ENCODE assay signal across 31 cellular contexts in genomic region chr10:4719671-4720070, GRCh38.
"Had no signal": no experiment of that assay in that cellular context is flagged by ENCODE, and none has a peak within 500 bp of the region (broad histone marks: within the 10 kb centered on the region; RNA-seq: fewer than 3 reads in every experiment).

No MANE protein-coding gene starts in this region.

- H3K4me3 ChIP-seq: coronary artery, dorsolateral prefrontal cortex, gastrocnemius medialis, heart left ventricle had no signal

- H3K27ac ChIP-seq: brain microvascular endothelial cell, coronary artery, dorsolateral prefrontal cortex, foreskin keratinocyte, heart left ventricle, VCaP had no signal

- H3K4me1 Mint-ChIP-seq: activated CD4-positive, alpha-beta memory T cell treated with anti-CD3 and anti-CD28 coated beads, Interleukin-2, amount 10 ng/mL, durations not matched to agents 7 days and 5 days; activated CD4-positive, alpha-beta T cell treated with anti-CD3 and anti-CD28 coated beads, Interleukin-2, amount 10 ng/mL, durations not matched to agents 7 days and 5 days; activated naive CD4-positive, alpha-beta T cell treated with anti-CD3 and anti-CD28 coated beads, Interleukin-2, amount 10 ng/mL, durations not matched to agents 7 days and 5 days; activated naive CD8-positive, alpha-beta T cell treated with anti-CD3 and anti-CD28 coated beads, Interleukin-2, amount 10 ng/mL, durations not matched to agents 7 days and 5 days; central memory CD8-positive, alpha-beta T cell; endodermal cell had no signal

- DNase-seq: activated CD4-positive, alpha-beta memory T cell treated with anti-CD3 and anti-CD28 coated beads, Interleukin-2, amount 10 ng/mL, durations not matched to agents 7 days and 5 days; activated CD4-positive, alpha-beta T cell treated with anti-CD3 and anti-CD28 coated beads for 1 hour; activated CD4-positive, alpha-beta T cell treated with anti-CD3 and anti-CD28 coated beads for 4 hours; activated CD4-positive, alpha-beta T cell treated with anti-CD3 and anti-CD28 coated beads, Interleukin-2, amount 10 ng/mL, durations not matched to agents 7 days and 5 days; activated CD4-positive, alpha-beta T cell treated with anti-CD3 and anti-CD28 coated beads, Interleukin-2, amount 50 U/mL, for 4 hours; activated CD8-positive, alpha-beta memory T cell treated with anti-CD3 and anti-CD28 coated beads, Interleukin-2, amount 50 U/mL, for 48 hours; activated gamma-delta T cell; activated naive CD4-positive, alpha-beta T cell; activated naive CD4-positive, alpha-beta T cell treated with anti-CD3 and anti-CD28 coated beads, Interleukin-2, amount 10 ng/mL, durations not matched to agents 7 days and 5 days; activated naive CD8-positive, alpha-beta T cell treated with anti-CD3 and anti-CD28 coated beads, Interleukin-2, amount 10 ng/mL, durations not matched to agents 7 days and 5 days; activated T-cell treated with anti-CD3 and anti-CD28 coated beads for 4 hours; activated T-cell treated with anti-CD3 and anti-CD28 coated beads, Interleukin-2, amount 50 U/mL, for 24 hours; activated T-cell treated with anti-CD3 and anti-CD28 coated beads, Interleukin-2, amount 50 U/mL, for 72 hours; amniotic stem cell; anterior cingulate cortex; brain microvascular endothelial cell; dorsolateral prefrontal cortex; effector memory CD4-positive, alpha-beta T cell; endodermal cell; foreskin keratinocyte; gastrocnemius medialis; glutamatergic neuron; heart left ventricle; T-helper 2 cell had no signal

- H3K27me3 ChIP-seq: brain microvascular endothelial cell, foreskin keratinocyte, gastrocnemius medialis, heart left ventricle had no signal

- H3K36me3 Mint-ChIP-seq: activated naive CD4-positive, alpha-beta T cell treated with anti-CD3 and anti-CD28 coated beads, Interleukin-2, amount 10 ng/mL, durations not matched to agents 7 days and 5 days; activated naive CD8-positive, alpha-beta T cell treated with anti-CD3 and anti-CD28 coated beads, Interleukin-2, amount 10 ng/mL, durations not matched to agents 7 days and 5 days; WTC11 had no signal

- H3K4me3 Mint-ChIP-seq: activated CD4-positive, alpha-beta memory T cell treated with anti-CD3 and anti-CD28 coated beads, Interleukin-2, amount 10 ng/mL, durations not matched to agents 7 days and 5 days; activated CD4-positive, alpha-beta T cell treated with anti-CD3 and anti-CD28 coated beads, Interleukin-2, amount 10 ng/mL, durations not matched to agents 7 days and 5 days; activated naive CD4-positive, alpha-beta T cell treated with anti-CD3 and anti-CD28 coated beads, Interleukin-2, amount 10 ng/mL, durations not matched to agents 7 days and 5 days; activated naive CD8-positive, alpha-beta T cell treated with anti-CD3 and anti-CD28 coated beads, Interleukin-2, amount 10 ng/mL, durations not matched to agents 7 days and 5 days; activated T-cell treated with anti-CD3 and anti-CD28 coated beads, Interleukin-2, amount 50 U/mL, for 24 hours; activated T-cell treated with anti-CD3 and anti-CD28 coated beads, Interleukin-2, amount 50 U/mL, for 72 hours; central memory CD8-positive, alpha-beta T cell; dendritic cell treated with granulocyte-macrophage colony-stimulating factor and Interleukin-4, amounts not matched to agents 40 ng/mL and 50 ng/mL, for 4 days; endodermal cell; WTC11 had no signal

- H3K27me3 Mint-ChIP-seq: dendritic cell treated with granulocyte-macrophage colony-stimulating factor and Interleukin-4, amounts not matched to agents 40 ng/mL and 50 ng/mL, for 4 days had no signal

- H3K27ac Mint-ChIP-seq: activated CD4-positive, alpha-beta memory T cell treated with anti-CD3 and anti-CD28 coated beads, Interleukin-2, amount 10 ng/mL, durations not matched to agents 7 days and 5 days; activated CD4-positive, alpha-beta T cell treated with anti-CD3 and anti-CD28 coated beads, Interleukin-2, amount 10 ng/mL, durations not matched to agents 7 days and 5 days; activated naive CD4-positive, alpha-beta T cell treated with anti-CD3 and anti-CD28 coated beads, Interleukin-2, amount 10 ng/mL, durations not matched to agents 7 days and 5 days; activated naive CD4-positive, alpha-beta T cell treated with anti-CD3 and anti-CD28 coated beads, Interleukin-2, amount 50 U/mL, for 72 hours; activated naive CD8-positive, alpha-beta T cell treated with anti-CD3 and anti-CD28 coated beads, Interleukin-2, amount 10 ng/mL, durations not matched to agents 7 days and 5 days; activated T-cell treated with anti-CD3 and anti-CD28 coated beads, Interleukin-2, amount 50 U/mL, for 24 hours; activated T-cell treated with anti-CD3 and anti-CD28 coated beads, Interleukin-2, amount 50 U/mL, for 72 hours; dendritic cell treated with granulocyte-macrophage colony-stimulating factor and Interleukin-4, amounts not matched to agents 40 ng/mL and 50 ng/mL, for 4 days; endodermal cell; WTC11 had no signal

- H3K9me3 Mint-ChIP-seq: activated CD4-positive, alpha-beta memory T cell treated with anti-CD3 and anti-CD28 coated beads, Interleukin-2, amount 10 ng/mL, durations not matched to agents 7 days and 5 days; activated naive CD4-positive, alpha-beta T cell treated with anti-CD3 and anti-CD28 coated beads, Interleukin-2, amount 10 ng/mL, durations not matched to agents 7 days and 5 days; activated naive CD4-positive, alpha-beta T cell treated with anti-CD3 and anti-CD28 coated beads, Interleukin-2, amount 50 U/mL, for 72 hours; activated naive CD8-positive, alpha-beta T cell treated with anti-CD3 and anti-CD28 coated beads, Interleukin-2, amount 10 ng/mL, durations not matched to agents 7 days and 5 days; activated T-cell treated with anti-CD3 and anti-CD28 coated beads, Interleukin-2, amount 50 U/mL, for 24 hours; activated T-cell treated with anti-CD3 and anti-CD28 coated beads, Interleukin-2, amount 50 U/mL, for 72 hours; central memory CD8-positive, alpha-beta T cell; dendritic cell treated with granulocyte-macrophage colony-stimulating factor and Interleukin-4, amounts not matched to agents 40 ng/mL and 50 ng/mL, for 4 days; endodermal cell; WTC11 had no signal

- H3K36me3 ChIP-seq: brain microvascular endothelial cell, gastrocnemius medialis, heart left ventricle had no signal

- H3K9me3 ChIP-seq: gastrocnemius medialis, heart left ventricle had no signal

- ATAC-seq: activated naive CD4-positive, alpha-beta T cell treated with anti-CD3 and anti-CD28 coated beads, Interleukin-2, amount 50 U/mL, for 72 hours; activated T-cell treated with anti-CD3 and anti-CD28 coated beads, Interleukin-2, amount 50 U/mL, for 72 hours; esophagus mucosa; foreskin keratinocyte; heart left ventricle; WTC11 had no signal
